9 cellular contexts compared by ENCODE assay signal in genomic region chr3:21484323-21485154, GRCh38.
DNase-seq lines count a peak whose midpoint lies in the region; ATAC-seq and TF ChIP-seq lines count a peak whose summit lies in the region.
"Had no signal": no experiment of that assay in that cellular context is flagged by ENCODE, and none has a peak within 500 bp of the region (broad histone marks: within the 10 kb centered on the region; RNA-seq: fewer than 3 reads in every experiment).

No MANE protein-coding gene starts in this region.

- no peaks in the 10 kb centered on the region for H4K20me1 ChIP-seq in Karpas-422 (ENCODE audit: insufficient read depth, low read depth, low read length)

- H3K36me3 Mint-ChIP-seq in nephron (ENCODE audit: low read depth), result no peaks in the 10 kb centered on the region

- H3K4me1 ChIP-seq in Karpas-422 (ENCODE audit: low read length), result no peaks in the 10 kb centered on the region
- H3K4me1 ChIP-seq in SJCRH30, result no peaks in the 10 kb centered on the region
- no peaks in the 10 kb centered on the region for H3K4me1 ChIP-seq in suprapubic skin

- H3K4me1 Mint-ChIP-seq in nephron, result peaks cover 5% of the 10 kb centered on the region
- H3K4me1 Mint-ChIP-seq: IgD-negative memory B cell had no signal

- no peak overlapping the region for H3K4me3 ChIP-seq in Karpas-422 (ENCODE audit: low read length)
- H3K4me3 ChIP-seq in SJCRH30, result no peak overlapping the region
- H3K4me3 ChIP-seq in suprapubic skin, result no peak overlapping the region

- no peak overlapping the region for H3K27ac ChIP-seq in Karpas-422 (ENCODE audit: low read length)
- H3K27ac ChIP-seq in SJCRH30, result no peak overlapping the region
- H3K27ac ChIP-seq in suprapubic skin, result no peak overlapping the region

- no peak overlapping the region for H3K9ac ChIP-seq in Karpas-422 (ENCODE audit: low read length)

- no peak overlapping the region for H2AFZ ChIP-seq in Karpas-422 (ENCODE audit: low read length)

- H3K36me3 ChIP-seq in Karpas-422 (ENCODE audit: insufficient read depth, low read length) (no peaks in the 10 kb centered on the region), SJCRH30 (no peaks in the 10 kb centered on the region), suprapubic skin (no peaks in the 10 kb centered on the region)

- H3K4me3 Mint-ChIP-seq in nephron, result no peak overlapping the region
- H3K4me3 Mint-ChIP-seq: IgD-negative memory B cell had no signal

- no peak for TF ChIP-seq POLR2A in suprapubic skin (IDR thresholded peaks at IDR 0.05)

- DNase-seq in CD1c-positive myeloid dendritic cell (ENCODE audit: extremely low spot score) (peak; percentile 65), Karpas-422 (peak; percentile 80), SJCRH30 (peak; percentile 67 to 86), suprapubic skin (ENCODE audit: low spot score in 2 of 2) (no peak)

- no peaks in the 10 kb centered on the region for H3K79me2 ChIP-seq in Karpas-422 (ENCODE audit: low read length)

- WGBS in suprapubic skin, result 66% methylated on average over 4 of the region's 4 CpGs

- H3K9me3 Mint-ChIP-seq in nephron, result no peaks in the 10 kb centered on the region

- no peaks in the 10 kb centered on the region for H3K27me3 Mint-ChIP-seq in nephron (ENCODE audit: low read depth)
- H3K27me3 Mint-ChIP-seq: IgD-negative memory B cell had no signal

- no peaks in the 10 kb centered on the region for H3K9me2 ChIP-seq in Karpas-422 (replicated peaks; ENCODE audit: insufficient read depth, low read length)

- H3K9me3 ChIP-seq in Karpas-422 (ENCODE audit: low read length) (no peaks in the 10 kb centered on the region), SJCRH30 (replicated peaks) (no peaks in the 10 kb centered on the region), suprapubic skin (no peaks in the 10 kb centered on the region)

- no peak overlapping the region for H3K27ac Mint-ChIP-seq in nephron
- H3K27ac Mint-ChIP-seq: IgD-negative memory B cell had no signal

- TF ChIP-seq CTCF in nephron (IDR thresholded peaks at IDR 0.05; ENCODE audit: unreplicated experiment in 3 of 3), result peak; percentile 40 to 63 (median 48)
- no peak for TF ChIP-seq CTCF in suprapubic skin (IDR thresholded peaks at IDR 0.05)

- TF ChIP-seq EP300 in suprapubic skin (IDR thresholded peaks at IDR 0.05), result no peak

- peak; percentile 73 for ATAC-seq in GM19023 (IDR thresholded peaks at IDR 0.05; ENCODE audit: unreplicated experiment)
- peak; percentile 52 for ATAC-seq in esophagus mucosa
- ATAC-seq in GM21447 (IDR thresholded peaks at IDR 0.05; ENCODE audit: unreplicated experiment), result no peak

- no peaks in the 10 kb centered on the region for H3K27me3 ChIP-seq in Karpas-422 (ENCODE audit: low read length)
- no peaks in the 10 kb centered on the region for H3K27me3 ChIP-seq in SJCRH30
- H3K27me3 ChIP-seq in suprapubic skin, result no peaks in the 10 kb centered on the region

- no peak overlapping the region for H3K4me2 ChIP-seq in Karpas-422 (ENCODE audit: low read depth, low read length, poor library complexity, severe bottlenecking)

Comparison
In these comparisons a context has a peak if more than half of its experiments do, and no peak if none do; other contexts are left out.
1. DNase-seq: peak in CD1c-positive myeloid dendritic cell (single experiment), Karpas-422 (single experiment) and SJCRH30 (2 of 2); none in suprapubic skin (0 of 2).
2. CTCF ChIP-seq: peak in nephron (3 of 3); none in suprapubic skin (0 of 2).